Comparison of ENCODE assay signal across 8 cellular contexts in the genomic region with DNA sequence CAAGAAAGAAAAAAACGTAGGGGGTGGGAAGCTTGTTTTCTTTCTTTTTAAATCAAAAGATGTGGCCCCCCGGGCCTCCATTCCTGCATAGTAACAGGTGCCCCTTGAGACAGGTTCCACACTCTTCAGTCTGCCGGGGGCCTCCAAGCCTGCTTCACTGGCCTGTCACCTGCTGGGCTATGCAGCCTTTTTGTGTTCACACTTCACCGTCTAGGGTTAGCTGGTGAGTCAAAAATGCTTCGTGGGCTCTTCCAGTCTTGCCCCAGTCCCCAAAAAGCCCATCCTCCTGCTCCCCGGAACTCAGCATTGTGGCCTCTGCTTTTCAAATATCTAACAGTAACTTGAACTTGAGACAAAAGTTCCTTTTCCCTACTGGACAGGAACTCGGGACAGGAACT.
DNase-seq lines count a peak whose midpoint lies in the region; ATAC-seq, FAIRE-seq and TF ChIP-seq lines count a peak whose summit lies in the region.

No MANE protein-coding gene starts in this region.

- DNase-seq in keratinocyte (ENCODE audit: low read depth, low spot score) (no peak), stomach (no peak), nephron progenitor cell (no peak), NCI-H82 (lab: John Stamatoyannopoulos, UW) (no peak)

- peaks cover 24% of the 10 kb centered on the region for H3K36me3 Mint-ChIP-seq in activated naive CD4-positive, alpha-beta T cell treated with anti-CD3 and anti-CD28 coated beads, Interleukin-2, amount 50 U/mL, for 24 hours
- peaks cover 60% of the 10 kb centered on the region for H3K36me3 Mint-ChIP-seq in nephron progenitor cell (ENCODE audit: low read depth)

- 44 to 72% (median 65%) methylated on average over 7 of the region's 7 CpGs for WGBS in stomach, 5 donors

- H2AFZ ChIP-seq in OCI-LY1 (ENCODE audit: low read length) (no peak overlapping the region), keratinocyte (ENCODE audit: control insufficient read depth, low read length) (no peak overlapping the region)

- dilution Hi-C loops in keratinocyte (cut with MboI; ENCODE audit: extremely low pct_ligation_motif_present, low sequenced_read_pairs) = no loop called here

- no peaks in the 10 kb centered on the region for H3K9me3 ChIP-seq in OCI-LY1 (ENCODE audit: low read length)
- no peaks in the 10 kb centered on the region for H3K9me3 ChIP-seq in keratinocyte (ENCODE audit: control insufficient read depth, low read depth, low read length)
- no peaks in the 10 kb centered on the region for H3K9me3 ChIP-seq in stomach

- no peaks in the 10 kb centered on the region for H3K9me3 Mint-ChIP-seq in activated naive CD4-positive, alpha-beta T cell treated with anti-CD3 and anti-CD28 coated beads, Interleukin-2, amount 50 U/mL, for 24 hours
- no peaks in the 10 kb centered on the region for H3K9me3 Mint-ChIP-seq in nephron progenitor cell

- H3F3A ChIP-seq in OCI-LY1 (ENCODE audit: insufficient read depth, low read length) = 0 out of 2 replicates have a peak, but pooled peaks cover 7% of the 10 kb centered on the region

- H4K20me1 ChIP-seq in OCI-LY1 (ENCODE audit: insufficient read depth, low read length) = no peaks in the 10 kb centered on the region
- H4K20me1 ChIP-seq in keratinocyte (ENCODE audit: control insufficient read depth, extremely low read depth, insufficient read depth, low read length) = no peaks in the 10 kb centered on the region

- intact Hi-C loops in stomach (cut with DNase I; ENCODE audit: low total_unique reads) = loop anchor here (10.0 kb wide), 1 partner anchor 153 kb away; the partner anchor contains the start of gene ST3GAL5

- H3K4me2 ChIP-seq in OCI-LY1 (ENCODE audit: low read length) = peak overlapping the region; percentile 66
- H3K4me2 ChIP-seq in keratinocyte (ENCODE audit: control insufficient read depth, extremely low read depth, insufficient read depth, low read depth, low read length) = no peak overlapping the region

- no peak for ATAC-seq in HG03135 (IDR thresholded peaks at IDR 0.05; ENCODE audit: unreplicated experiment)
- ATAC-seq in GM19023 (IDR thresholded peaks at IDR 0.05; ENCODE audit: unreplicated experiment) = no peak

- TF ChIP-seq EP300 in stomach (IDR thresholded peaks at IDR 0.05) = no peak

- peak overlapping the region; percentile 80 for H3K4me3 Mint-ChIP-seq in activated naive CD4-positive, alpha-beta T cell treated with anti-CD3 and anti-CD28 coated beads, Interleukin-2, amount 50 U/mL, for 24 hours
- no peak overlapping the region for H3K4me3 Mint-ChIP-seq in nephron progenitor cell

- H3K36me3 ChIP-seq in OCI-LY1 (ENCODE audit: insufficient read depth, low read length) (peaks cover 72% of the 10 kb centered on the region), keratinocyte (ENCODE audit: control insufficient read depth in 2 of 2, extremely low read depth in 1 of 2, insufficient read depth in 2 of 2, low read length in 2 of 2) (peaks cover 49 to 64% of the 10 kb centered on the region in 2 experiments), stomach (peaks cover 31 to 81% (median 67%) of the 10 kb centered on the region in 4 donors)

- H3K27ac ChIP-seq in OCI-LY1 (ENCODE audit: low read depth, low read length, poor library complexity, severe bottlenecking) (peak overlapping the region; percentile 100), keratinocyte (ENCODE audit: control insufficient read depth, insufficient read depth, low read length) (peak overlapping the region; percentile 6), stomach (peak overlapping the region; percentile 53 to 90 (median 84))

- no peaks in the 10 kb centered on the region for H3K27me3 Mint-ChIP-seq in activated naive CD4-positive, alpha-beta T cell treated with anti-CD3 and anti-CD28 coated beads, Interleukin-2, amount 50 U/mL, for 24 hours
- no peaks in the 10 kb centered on the region for H3K27me3 Mint-ChIP-seq in nephron progenitor cell (ENCODE audit: low read depth, poor library complexity)

- peaks cover 97% of the 10 kb centered on the region for H3K4me1 Mint-ChIP-seq in activated naive CD4-positive, alpha-beta T cell treated with anti-CD3 and anti-CD28 coated beads, Interleukin-2, amount 50 U/mL, for 24 hours
- peaks cover 21% of the 10 kb centered on the region for H3K4me1 Mint-ChIP-seq in nephron progenitor cell

- no peak overlapping the region for H3K4me3 ChIP-seq in OCI-LY1 (ENCODE audit: low read depth, low read length, poor library complexity, severe bottlenecking)
- no peak overlapping the region for H3K4me3 ChIP-seq in keratinocyte (ENCODE audit: control insufficient read depth in 2 of 3, extremely low read depth in 1 of 3, insufficient read depth in 2 of 3, low read depth in 1 of 3, low read length in 3 of 3)
- H3K4me3 ChIP-seq in stomach = no peak overlapping the region

- FAIRE-seq in keratinocyte (lab: Jason Lieb, UNC) = no peak

- TF ChIP-seq POLR2A in stomach (IDR thresholded peaks at IDR 0.05) = no peak

- TF ChIP-seq CTCF in OCI-LY1 (IDR thresholded peaks at IDR 0.05; ENCODE audit: low read length) = no peak
- TF ChIP-seq CTCF in keratinocyte (optimal IDR thresholded peaks at IDR 0.05 in 1 of 3, IDR thresholded peaks at IDR 0.05 in 1 of 3, conservative IDR thresholded peaks at IDR 0.05 in 1 of 3; ENCODE audit: extremely low read depth in 1 of 3, insufficient read depth in 2 of 3, low read length in 3 of 3) = no peak
- no peak for TF ChIP-seq CTCF in stomach (IDR thresholded peaks at IDR 0.05)
- TF ChIP-seq CTCF in nephron progenitor cell (IDR thresholded peaks at IDR 0.05) = no peak

- no peaks in the 10 kb centered on the region for H3K9me2 ChIP-seq in OCI-LY1 (ENCODE audit: low read depth, low read length)

- H3K9me1 ChIP-seq in keratinocyte (ENCODE audit: control insufficient read depth, extremely low read depth, insufficient read depth, low read length) = no peaks in the 10 kb centered on the region

- peak overlapping the region; percentile 97 for H3K27ac Mint-ChIP-seq in activated naive CD4-positive, alpha-beta T cell treated with anti-CD3 and anti-CD28 coated beads, Interleukin-2, amount 50 U/mL, for 24 hours
- H3K27ac Mint-ChIP-seq in nephron progenitor cell = no peak overlapping the region

- H3K9ac ChIP-seq in OCI-LY1 (ENCODE audit: low read length) = peak overlapping the region; percentile 76
- H3K9ac ChIP-seq in keratinocyte (ENCODE audit: control insufficient read depth, extremely low read depth, insufficient read depth, low read length) = no peak overlapping the region

- peaks cover 79% of the 10 kb centered on the region for H3K4me1 ChIP-seq in OCI-LY1 (ENCODE audit: insufficient read depth, low read length, severe bottlenecking)
- H3K4me1 ChIP-seq in keratinocyte (ENCODE audit: control insufficient read depth, extremely low read depth, insufficient read depth, low read length) = peaks cover 29% of the 10 kb centered on the region
- peaks cover 28 to 47% (median 43%) of the 10 kb centered on the region in 4 donors for H3K4me1 ChIP-seq in stomach

- H3K27me3 ChIP-seq in OCI-LY1 (ENCODE audit: insufficient read depth, low read length) = no peaks in the 10 kb centered on the region
- H3K27me3 ChIP-seq in keratinocyte (ENCODE audit: control insufficient read depth, extremely low read depth, insufficient read depth, low read length) = no peaks in the 10 kb centered on the region
- H3K27me3 ChIP-seq in stomach = no peaks in the 10 kb centered on the region

- H3K79me2 ChIP-seq in OCI-LY1 (ENCODE audit: insufficient read depth, low read length) (no peaks in the 10 kb centered on the region), keratinocyte (ENCODE audit: control insufficient read depth, insufficient read depth, low read length) (no peaks in the 10 kb centered on the region)

Comparison
In these comparisons a context has a peak if more than half of its experiments do, and no peak if none do; other contexts are left out.
1. H3K27ac ChIP-seq: peak in every context shown above with its lines; median percentile 100 in OCI-LY1; 84 in stomach; 6 in keratinocyte.